30 cellular contexts compared by ENCODE assay signal in the genomic region with DNA sequence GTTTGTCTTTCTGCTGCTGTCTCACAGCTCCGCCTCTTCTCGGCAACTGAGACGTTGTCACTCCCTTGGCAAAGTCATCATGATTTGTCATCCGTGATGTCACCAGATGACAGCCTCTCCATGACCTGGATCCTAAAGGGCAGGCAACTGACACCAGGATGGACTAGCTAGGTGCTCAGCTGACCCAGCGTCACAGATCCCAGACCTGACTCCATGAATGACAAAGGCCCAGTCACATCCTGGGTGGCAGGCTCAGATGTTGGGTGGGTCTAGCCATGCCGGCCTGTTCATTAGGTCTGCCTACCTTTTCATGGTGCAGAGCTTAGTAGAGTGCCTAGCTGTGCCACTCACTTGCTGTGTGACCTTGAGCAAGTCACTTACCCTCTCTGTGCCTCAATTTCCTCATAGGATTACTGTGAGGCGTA. TPM values are rescaled to one million over a fixed set of nuclear protein-coding genes. Genes with fewer than 3 reads are reported as not detected.
"Had no signal": no experiment of that assay in that cellular context is flagged by ENCODE, and none has a peak within 500 bp of the region (broad histone marks: within the 10 kb centered on the region; RNA-seq: fewer than 3 reads in every experiment).

No MANE protein-coding gene starts in this region.

- H3K27ac ChIP-seq: ascending aorta, brain microvascular endothelial cell, gastroesophageal sphincter, heart left ventricle, pancreas, psoas muscle, testis, vagina, WERI-Rb-1 had no signal

- H3K4me3 ChIP-seq: ascending aorta, esophagus squamous epithelium, gastroesophageal sphincter, heart left ventricle, pancreas, psoas muscle, testis, vagina had no signal

- DNase-seq: activated CD4-positive, alpha-beta memory T cell treated with anti-CD3 and anti-CD28 coated beads for 36 hours; activated CD4-positive, alpha-beta T cell treated with anti-CD3 and anti-CD28 coated beads for 1 hour; activated CD8-positive, alpha-beta memory T cell treated with anti-CD3 and anti-CD28 coated beads, Interleukin-2, amount 10 ng/mL, durations not matched to agents 7 days and 5 days; activated gamma-delta T cell; activated T-cell treated with anti-CD3 and anti-CD28 coated beads for 4 hours; brain microvascular endothelial cell; caudate nucleus; effector memory CD4-positive, alpha-beta T cell; esophagus squamous epithelium; heart left ventricle; nephron progenitor cell; psoas muscle; right cardiac atrium; stimulated activated CD4-positive, alpha-beta T cell treated with anti-CD3 and anti-CD28 coated beads, Interleukin-12 subunit alpha, Interleukin-12 subunit beta, amount 100 ng/mL, for 4 hours; T-helper 1 cell; testis; WERI-Rb-1 had no signal

- H3K4me1 ChIP-seq: ascending aorta, gastroesophageal sphincter, heart left ventricle, pancreas, psoas muscle, testis, vagina had no signal

- H3K9me3 ChIP-seq: ascending aorta, esophagus squamous epithelium, gastroesophageal sphincter, heart left ventricle, pancreas, psoas muscle, testis, vagina had no signal

- H3K27me3 ChIP-seq: ascending aorta, brain microvascular endothelial cell, esophagus squamous epithelium, gastroesophageal sphincter, heart left ventricle, pancreas, testis, vagina had no signal

- FAIRE-seq: colon, endothelial cell of umbilical vein, islet of Langerhans, pancreas, TTC549 had no signal

- H3K36me3 ChIP-seq: ascending aorta, brain microvascular endothelial cell, esophagus squamous epithelium, gastroesophageal sphincter, heart left ventricle, pancreas, vagina, WERI-Rb-1 had no signal

RNA-seq across cellular contexts. Expression of gene TMEM238L, which starts 3.8 kb away (rescaled TPM):
- total RNA-seq: activated CD4-positive, alpha-beta memory T cell treated with anti-CD3 and anti-CD28 coated beads for 36 hours; activated CD8-positive, alpha-beta memory T cell treated with anti-CD3 and anti-CD28 coated beads, Interleukin-2, amount 10 ng/mL, durations not matched to agents 7 days and 5 days; activated naive CD4-positive, alpha-beta T cell treated with anti-CD3 and anti-CD28 coated beads, Interleukin-2, amount 50 U/mL, for 72 hours; ascending aorta; dermis microvascular lymphatic vessel endothelial cell; endothelial cell of umbilical vein; gastroesophageal sphincter; heart left ventricle; mononuclear cell; psoas muscle; right cardiac atrium; skeletal muscle tissue; testis had no signal
- polyA plus RNA-seq: endothelial cell of umbilical vein, heart left ventricle, pancreas, right cardiac atrium had no signal

RNA-seq across cellular contexts. Expression of gene PIRT, which starts 30.2 kb away (rescaled TPM):
- total RNA-seq: activated CD4-positive, alpha-beta memory T cell treated with anti-CD3 and anti-CD28 coated beads for 36 hours; activated CD8-positive, alpha-beta memory T cell treated with anti-CD3 and anti-CD28 coated beads, Interleukin-2, amount 10 ng/mL, durations not matched to agents 7 days and 5 days; activated naive CD4-positive, alpha-beta T cell treated with anti-CD3 and anti-CD28 coated beads, Interleukin-2, amount 50 U/mL, for 72 hours; ascending aorta; dermis microvascular lymphatic vessel endothelial cell; endothelial cell of umbilical vein; esophagus squamous epithelium; heart left ventricle; liver; psoas muscle; skeletal muscle tissue had no signal
- polyA plus RNA-seq: endothelial cell of umbilical vein, heart left ventricle had no signal
